In the genomic region with DNA sequence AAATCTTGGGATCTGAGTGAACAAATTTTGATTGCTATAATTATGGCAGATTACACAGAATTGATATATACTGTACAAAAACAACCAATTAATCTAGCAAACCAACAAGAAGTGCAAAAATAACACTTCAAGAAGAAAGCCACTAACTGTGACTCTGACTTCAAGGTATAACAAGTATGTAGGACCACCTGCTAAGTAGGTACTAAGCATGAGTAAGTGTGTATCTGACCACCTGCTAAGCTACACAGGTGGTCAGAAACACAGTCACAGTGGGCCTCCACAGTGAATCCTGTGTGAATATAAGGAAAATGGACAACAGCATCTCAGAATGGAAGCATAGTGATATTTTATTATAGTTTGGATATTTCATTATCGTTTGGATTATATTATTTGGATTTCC, we compare ENCODE assay signal across 33 cellular contexts. TPM values are rescaled to one million over a fixed set of nuclear protein-coding genes. Genes with fewer than 3 reads are reported as not detected.
"Had no signal": no experiment of that assay in that cellular context is flagged by ENCODE, and none has a peak within 500 bp of the region (broad histone marks: within the 10 kb centered on the region; RNA-seq: fewer than 3 reads in every experiment).

No MANE protein-coding gene starts in this region.

- H3K9me3 ChIP-seq: ascending aorta had no signal

- H3K36me3 ChIP-seq: ascending aorta, cardiac muscle cell had no signal

- FAIRE-seq: bronchial epithelial cell, TTC549 had no signal

- H3K4me3 ChIP-seq: ascending aorta, cardiac muscle cell had no signal

- H3K27me3 ChIP-seq: ascending aorta, cardiac muscle cell had no signal

- DNase-seq: activated CD4-positive, alpha-beta memory T cell treated with anti-CD3 and anti-CD28 coated beads, Interleukin-2, amount 10 ng/mL, durations not matched to agents 7 days and 5 days; activated CD4-positive, alpha-beta T cell treated with anti-CD3 and anti-CD28 coated beads for 1 hour; activated CD4-positive, alpha-beta T cell treated with anti-CD3 and anti-CD28 coated beads for 36 hours; activated CD4-positive, alpha-beta T cell treated with anti-CD3 and anti-CD28 coated beads for 48 hours; activated CD4-positive, alpha-beta T cell treated with anti-CD3 and anti-CD28 coated beads, Interleukin-2, amount 10 ng/mL, durations not matched to agents 7 days and 5 days; activated CD4-positive, alpha-beta T cell treated with anti-CD3 and anti-CD28 coated beads, Interleukin-2, amount 50 U/mL, for 48 hours; activated CD4-positive, CD25-positive, alpha-beta regulatory T cell; activated CD8-positive, alpha-beta memory T cell treated with anti-CD3 and anti-CD28 coated beads for 24 hours; activated CD8-positive, alpha-beta memory T cell treated with anti-CD3 and anti-CD28 coated beads, Interleukin-2, amount 10 ng/mL, durations not matched to agents 7 days and 5 days; activated CD8-positive, alpha-beta memory T cell treated with anti-CD3 and anti-CD28 coated beads, Interleukin-2, amount 50 U/mL, for 48 hours; activated CD8-positive, alpha-beta T cell treated with anti-CD3 and anti-CD28 coated beads, Interleukin-2, amount 10 ng/mL, durations not matched to agents 7 days and 5 days; activated effector memory CD4-positive, alpha-beta T cell treated with Interleukin-2 at 50 U/mL for 16 hours; activated gamma-delta T cell; activated naive CD4-positive, alpha-beta T cell treated with anti-CD3 and anti-CD28 coated beads, Interleukin-2, amount 10 ng/mL, durations not matched to agents 7 days and 5 days; activated naive CD4-positive, alpha-beta T cell treated with Interleukin-2 at 50 U/mL for 16 hours; activated naive CD8-positive, alpha-beta T cell treated with anti-CD3 and anti-CD28 coated beads, Interleukin-2, amount 10 ng/mL, durations not matched to agents 7 days and 5 days; activated naive CD8-positive, alpha-beta T cell treated with anti-CD3 and anti-CD28 coated beads, Interleukin-2, amount 50 U/mL, for 24 hours; activated T-cell treated with anti-CD3 and anti-CD28 coated beads, Interleukin-2, amount 50 U/mL, for 24 hours; activated T-cell treated with anti-CD3 and anti-CD28 coated beads, Interleukin-2, amount 50 U/mL, for 48 hours; amygdala; anterior cingulate cortex; caudate nucleus; cerebellar nuclear complex; T-helper 1 cell; T-helper 2 cell; T-helper 9 cell had no signal

- H3K27ac ChIP-seq: ascending aorta, cardiac muscle cell, VCaP had no signal

- ATAC-seq: activated CD4-positive, alpha-beta T cell treated with anti-CD3 and anti-CD28 coated beads for 36 hours; activated CD4-positive, CD25-positive, alpha-beta regulatory T cell treated with anti-CD3 and anti-CD28 coated beads, Interleukin-2, amount 50 U/mL, for 24 hours; activated CD8-positive, alpha-beta memory T cell treated with anti-CD3 and anti-CD28 coated beads, Interleukin-2, amount 10 ng/mL, durations not matched to agents 7 days and 5 days; activated CD8-positive, alpha-beta T cell treated with anti-CD3 and anti-CD28 coated beads, Interleukin-2, amount 10 ng/mL, durations not matched to agents 7 days and 5 days; activated naive CD8-positive, alpha-beta T cell treated with anti-CD3 and anti-CD28 coated beads, Interleukin-2, amount 50 U/mL, for 24 hours had no signal

RNA-seq across cellular contexts. Expression of a gene that starts 14.8 kb away (rescaled TPM):
- total RNA-seq: activated CD4-positive, alpha-beta T cell treated with anti-CD3 and anti-CD28 coated beads for 36 hours; activated CD8-positive, alpha-beta memory T cell treated with anti-CD3 and anti-CD28 coated beads, Interleukin-2, amount 10 ng/mL, durations not matched to agents 7 days and 5 days; activated naive CD8-positive, alpha-beta T cell treated with anti-CD3 and anti-CD28 coated beads, Interleukin-2, amount 10 ng/mL, durations not matched to agents 7 days and 5 days; activated T-helper 2 cell treated with anti-CD3 and anti-CD28 coated beads, Interferon-gamma antibody, Interleukin-2, Interleukin-4, amounts not matched to agents 10 μg/mL and 5 μg/mL and 100 μg/mL, durations not matched to agents 14 hours and 24 hours and 36 hours had no signal
